19 cellular contexts compared by ENCODE assay signal in the genomic region with DNA sequence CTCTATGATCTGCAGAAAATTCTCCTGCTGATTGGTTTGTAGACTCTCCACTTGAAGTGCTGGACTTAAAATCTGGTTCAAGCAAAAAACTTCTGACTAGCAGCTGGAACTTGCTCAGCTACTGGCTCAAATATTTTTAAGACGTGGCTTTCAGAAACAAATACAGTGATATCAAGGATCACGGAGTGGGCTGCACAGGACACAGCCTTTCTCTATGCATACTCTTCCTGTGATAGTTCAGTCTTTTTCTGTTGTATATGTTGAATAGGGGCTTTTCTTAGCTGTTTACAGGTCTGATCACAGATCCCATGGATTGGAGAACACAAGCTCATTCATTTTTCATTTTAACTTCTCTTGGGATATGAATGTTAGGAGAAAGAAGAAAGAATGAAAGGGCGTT.
DNase-seq lines count a peak whose midpoint lies in the region; ATAC-seq, FAIRE-seq and TF ChIP-seq lines count a peak whose summit lies in the region.
"Had no signal": no experiment of that assay in that cellular context is flagged by ENCODE, and none has a peak within 500 bp of the region (broad histone marks: within the 10 kb centered on the region; RNA-seq: fewer than 3 reads in every experiment).

No MANE protein-coding gene starts in this region.

- TF ChIP-seq POLR2A in K562 (conservative IDR thresholded peaks at IDR 0.05) (no peak), GM12892 (IDR thresholded peaks at IDR 0.05; ENCODE audit: low read depth, low read length) (no peak)

- CTCF ChIA-PET in K562 (lab: Yijun Ruan, JAX; ENCODE audit: low intra/inter-chr PET ratio) = no interaction called here

- H2AFZ ChIP-seq in K562 (ENCODE audit: low read depth, low read length) = 0 out of 2 replicates have a peak overlapping the region, but pooled peaks have one; percentile 40
- H2AFZ ChIP-seq: GM23338 had no signal

- no peak for TF ChIP-seq RAD21 in K562 (CRISPR knock-in tag; conservative IDR thresholded peaks at IDR 0.05 in 1 of 2, IDR thresholded peaks at IDR 0.05 in 1 of 2)

- WGBS in heart right ventricle, 2 donors = 53 to 61% methylated on average over 3 of the region's 3 CpGs
- 12% methylated on average over 3 of the region's 3 CpGs for WGBS in K562 (ENCODE audit: insufficient coverage, low coverage, missing lambda C conversion rate)

- no peaks in the 10 kb centered on the region for H3K27me3 ChIP-seq in heart right ventricle
- no peaks in the 10 kb centered on the region for H3K27me3 ChIP-seq in K562 (ENCODE audit: control insufficient read depth in 2 of 2, insufficient read depth in 2 of 2, low read length in 2 of 2)
- H3K27me3 ChIP-seq: BLaER1 had no signal

- BruUV-seq in K562 (replicated peaks; lab: Mats Ljungman, UMichigan) = no TSS peak

- intact Hi-C loops in Right ventricle myocardium superior (cut with DNase I) = no loop called here
- intact Hi-C loops in heart right ventricle (cut with DNase I) = no loop called here
- intact Hi-C loops in K562 (cut with micrococcal nuclease) = no loop called here

- no peak for FAIRE-seq in K562 (lab: Jason Lieb, UNC)
- no peak for FAIRE-seq in GM12892 (lab: Jason Lieb, UNC)
- FAIRE-seq: GM12891, GM18507, H54 had no signal

- DNase-seq in Right ventricle myocardium superior = no peak
- no peak for DNase-seq in heart right ventricle
- DNase-seq in NCI-H69 (lab: John Stamatoyannopoulos, UW) = peak; percentile 17
- no peak for DNase-seq in K562 (ENCODE audit: extremely low read depth in 1 of 4, low spot score in 3 of 4)
- no peak for DNase-seq in pons (ENCODE audit: low spot score)
- no peak for DNase-seq in GM12892 (ENCODE audit: insufficient read length)
- DNase-seq: 8988T; Calu3; CD4-positive, alpha-beta memory T cell; DND-41; EL; HCEC 1CT had no signal

- no peaks in the 10 kb centered on the region for H4K20me1 ChIP-seq in K562 (replicated peaks; ENCODE audit: control insufficient read depth, insufficient read depth, low read length)
- H4K20me1 ChIP-seq: BLaER1 had no signal

- ATAC-seq in Right ventricle myocardium superior (ENCODE audit: poor library complexity) (peak; percentile 31), heart right ventricle (no peak), K562 (no peak), GM19455 (IDR thresholded peaks at IDR 0.05; ENCODE audit: unreplicated experiment) (no peak)
- ATAC-seq: GM23338 had no signal

- no peaks in the 10 kb centered on the region for H3K79me2 ChIP-seq in K562 (ENCODE audit: control insufficient read depth, insufficient read depth, low read length)

- no peak for TF ChIP-seq EP300 in K562 (IDR thresholded peaks at IDR 0.05; ENCODE audit: low read length)

- POLR2A ChIA-PET in K562 (lab: Yijun Ruan, JAX) = interaction anchor here (0.6 kb wide), 1 partner anchor 89 kb away, joined by 3 read pairs; no protein-coding TSS in a partner anchor

- H3K36me3 ChIP-seq in heart right ventricle (no peaks in the 10 kb centered on the region), K562 (ENCODE audit: control insufficient read depth, insufficient read depth, low read length) (no peaks in the 10 kb centered on the region)
- H3K36me3 ChIP-seq: BLaER1 had no signal

- no peaks in the 10 kb centered on the region for H3K9me1 ChIP-seq in K562 (ENCODE audit: control insufficient read depth, insufficient read depth, low read length)

- TF ChIP-seq CTCF in heart right ventricle (IDR thresholded peaks at IDR 0.05) = no peak
- no peak for TF ChIP-seq CTCF in K562 (IDR thresholded peaks at IDR 0.05 in 2 of 3, conservative IDR thresholded peaks at IDR 0.05 in 1 of 3; ENCODE audit: insufficient read depth in 2 of 3, low read depth in 1 of 3, low read length in 3 of 3)

- H3K4me3 ChIP-seq in heart right ventricle = no peak overlapping the region
- no peak overlapping the region for H3K4me3 ChIP-seq in K562
- H3K4me3 ChIP-seq: BLaER1, GM23338 had no signal

- H3K27ac ChIP-seq in heart right ventricle (no peak overlapping the region), K562 (ENCODE audit: extremely low read depth, low read depth, low read length) (no peak overlapping the region)
- H3K27ac ChIP-seq: BLaER1, HL-60 had no signal

- H3K9me3 ChIP-seq in heart right ventricle (no peaks in the 10 kb centered on the region), K562 (replicated peaks; ENCODE audit: control insufficient read depth, insufficient read depth, low read depth, low read length) (no peaks in the 10 kb centered on the region)
- H3K9me3 ChIP-seq: BLaER1 had no signal

- in situ Hi-C loops in K562 (cut with MboI) = no loop called here

- no peak overlapping the region for H3K4me2 ChIP-seq in K562 (ENCODE audit: insufficient read depth, low read length)
- H3K4me2 ChIP-seq: BLaER1, GM23338 had no signal

- H3K9ac ChIP-seq in K562 (ENCODE audit: insufficient read depth in 1 of 2, low read depth in 2 of 2, low read length in 2 of 2) = no peak overlapping the region
- H3K9ac ChIP-seq: BLaER1 had no signal

- H3K4me1 ChIP-seq in heart right ventricle = no peaks in the 10 kb centered on the region
- H3K4me1 ChIP-seq in K562 (replicated peaks in 1 of 2; ENCODE audit: control insufficient read depth in 2 of 2, insufficient read depth in 2 of 2, low read length in 2 of 2) = no peaks in the 10 kb centered on the region

TF ChIP-seq in K562, 482 proteins besides CTCF, POLR2A, EP300 and RAD21:
- no peak for TF ChIP-seq NR3C1 (CRISPR knock-in tag; IDR thresholded peaks at IDR 0.05)
- no peak for TF ChIP-seq CBFB (CRISPR knock-in tag; IDR thresholded peaks at IDR 0.05)
TF ChIP-seq in K562: peak in this region for 0.
